ENCODE assay signal across 8 cellular contexts in genomic region chr10:98028168-98028770, GRCh38. TPM values are rescaled to one million over a fixed set of nuclear protein-coding genes. Genes with fewer than 3 reads are reported as not detected.
DNase-seq lines count a peak whose midpoint lies in the region; ATAC-seq, FAIRE-seq and TF ChIP-seq lines count a peak whose summit lies in the region.

No MANE protein-coding gene starts in this region.

- no peak overlapping the region for H3K4me3 ChIP-seq in CD8-positive, alpha-beta memory T cell (ENCODE audit: low read length)
- H3K4me3 ChIP-seq in epithelial cell of esophagus (ENCODE audit: low read length) = no peak overlapping the region

- ATAC-seq in naive thymus-derived CD8-positive, alpha-beta T cell = peak; percentile 74 to 81
- ATAC-seq in HG03135 (IDR thresholded peaks at IDR 0.05; ENCODE audit: unreplicated experiment) = no peak

- TF ChIP-seq CTCF in epithelial cell of esophagus (IDR thresholded peaks at IDR 0.05; ENCODE audit: insufficient read depth, low read depth, low read length, missing control alignments) = peak; percentile 67

- peaks cover 14% of the 10 kb centered on the region for H3K27me3 ChIP-seq in CD8-positive, alpha-beta memory T cell (ENCODE audit: insufficient read depth, low read length, poor library complexity, severe bottlenecking)

- H3K4me1 Mint-ChIP-seq in CD8-positive, alpha-beta memory T cell = peaks cover 4 to 11% (median 7%) of the 10 kb centered on the region in 3 donors
- peaks cover 8 to 17% (median 8%) of the 10 kb centered on the region in 4 donors for H3K4me1 Mint-ChIP-seq in naive thymus-derived CD8-positive, alpha-beta T cell

- no peaks in the 10 kb centered on the region for H3K4me1 ChIP-seq in CD8-positive, alpha-beta memory T cell (ENCODE audit: insufficient read depth, low read length)

- POLR2A ChIA-PET in CD8-positive, alpha-beta memory T cell (lab: Charles Lee) = no interaction called here
- POLR2A ChIA-PET in naive thymus-derived CD8-positive, alpha-beta T cell (lab: Charles Lee) = no interaction called here

- H3K27ac ChIP-seq in CD8-positive, alpha-beta memory T cell (ENCODE audit: low read depth, low read length) = no peak overlapping the region

- peaks cover 31 to 68% of the 10 kb centered on the region in 2 donors for H3K27me3 Mint-ChIP-seq in CD8-positive, alpha-beta memory T cell
- peaks cover 27 to 75% (median 60%) of the 10 kb centered on the region in 5 donors for H3K27me3 Mint-ChIP-seq in naive thymus-derived CD8-positive, alpha-beta T cell

- H3K9me3 Mint-ChIP-seq in CD8-positive, alpha-beta memory T cell = no peaks in the 10 kb centered on the region
- H3K9me3 Mint-ChIP-seq in naive thymus-derived CD8-positive, alpha-beta T cell = peaks cover 0 to 2% (median 0%) of the 10 kb centered on the region in 9 donors

- peak; percentile 23 to 60 (median 38) for DNase-seq in CD8-positive, alpha-beta memory T cell
- DNase-seq in H54 (ENCODE audit: insufficient read length, low spot score) (peak; percentile 94), NCI-H524 (lab: John Stamatoyannopoulos, UW) (peak; percentile 24 to 54), epithelial cell of esophagus (ENCODE audit: low read depth) (peak; percentile 53)
- peak; percentile 16 to 65 (median 37) for DNase-seq in activated CD8-positive, alpha-beta memory T cell treated with anti-CD3 and anti-CD28 coated beads for 48 hours (ENCODE audit: low read depth in 2 of 3, low spot score in 2 of 3)
- peak; percentile 19 to 72 (median 50) for DNase-seq in naive thymus-derived CD8-positive, alpha-beta T cell
- DNase-seq in stimulated activated naive CD4-positive, alpha-beta T cell treated with Interleukin-2 at 50 U/mL for 16 hours (lab: John Stamatoyannopoulos, UW) = peak; percentile 39

- no peaks in the 10 kb centered on the region for H3K36me3 ChIP-seq in CD8-positive, alpha-beta memory T cell (ENCODE audit: insufficient read depth, low read length)

- H3K9me3 ChIP-seq in CD8-positive, alpha-beta memory T cell (ENCODE audit: low read length) = no peaks in the 10 kb centered on the region

- no peak overlapping the region for H3K27ac Mint-ChIP-seq in CD8-positive, alpha-beta memory T cell
- no peak overlapping the region for H3K27ac Mint-ChIP-seq in naive thymus-derived CD8-positive, alpha-beta T cell

- CTCF ChIA-PET in CD8-positive, alpha-beta memory T cell (lab: Charles Lee) = interaction anchor here (0.7 to 1.8 kb wide), 7 partner anchors 9 to 53 kb away, joined by 3 to 7 read pairs (median 3); no protein-coding TSS in a partner anchor

- no peak for FAIRE-seq in H54 (lab: Jason Lieb, UNC)

- TF ChIP-seq POLR2A in H54 (IDR thresholded peaks at IDR 0.05; ENCODE audit: low read depth, low read length) = no peak

- H3K4me3 Mint-ChIP-seq in CD8-positive, alpha-beta memory T cell = peak overlapping the region in 2 of 7 donors; percentile 39 to 57
- H3K4me3 Mint-ChIP-seq in naive thymus-derived CD8-positive, alpha-beta T cell = peak overlapping the region in 3 of 10 donors; percentile 9 to 58 (median 31)

- no peaks in the 10 kb centered on the region for H3K36me3 Mint-ChIP-seq in CD8-positive, alpha-beta memory T cell
- H3K36me3 Mint-ChIP-seq in naive thymus-derived CD8-positive, alpha-beta T cell = peaks cover 0 to 4% (median 0%) of the 10 kb centered on the region in 3 donors

RNA-seq across cellular contexts. Expression of gene CRTAC1, which starts 2.2 kb away (rescaled TPM):
- not detected for total RNA-seq in CD8-positive, alpha-beta memory T cell
- polyA plus RNA-seq in CD8-positive, alpha-beta memory T cell = not detected
- not detected for total RNA-seq in naive thymus-derived CD8-positive, alpha-beta T cell
- polyA plus RNA-seq in naive thymus-derived CD8-positive, alpha-beta T cell = not detected

Comparison
In these comparisons a context has a peak if more than half of its experiments do, and no peak if none do; other contexts are left out.
1. DNase-seq: peak in every context shown above with its lines; median percentile 94 in H54; 53 in epithelial cell of esophagus; 50 in naive thymus-derived CD8-positive, alpha-beta T cell; 39 in NCI-H524; 39 in stimulated activated naive CD4-positive, alpha-beta T cell treated with Interleukin-2 at 50 U/mL for 16 hours; 38 in CD8-positive, alpha-beta memory T cell; 37 in activated CD8-positive, alpha-beta memory T cell treated with anti-CD3 and anti-CD28 coated beads for 48 hours.